13 cellular contexts compared by ENCODE assay signal in the genomic region with DNA sequence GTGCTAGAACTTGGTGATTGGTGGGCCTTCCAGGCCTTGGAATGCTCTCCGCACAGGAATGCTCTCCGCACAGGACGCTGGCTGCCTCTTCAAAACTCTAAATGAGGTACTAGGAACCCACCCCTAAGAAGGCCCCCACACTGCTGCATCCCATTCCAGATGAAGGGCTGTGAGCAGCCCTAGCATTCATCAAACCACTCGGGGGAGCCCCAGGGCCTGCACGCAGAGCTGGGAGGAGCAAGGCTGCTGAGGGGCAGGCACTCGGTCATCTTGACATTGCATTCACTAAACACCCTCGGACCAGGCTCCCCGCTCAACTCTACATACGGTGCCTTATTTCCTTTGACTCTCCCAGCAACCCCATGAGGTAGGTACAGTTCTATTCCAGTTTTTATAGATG. TPM values are rescaled to one million over a fixed set of nuclear protein-coding genes. Genes with fewer than 3 reads are reported as not detected.
A peak's percentile ranks its signal among the peaks of the same experiment; 100 is the strongest.
DNase-seq lines count a peak whose midpoint lies in the region; ATAC-seq and TF ChIP-seq lines count a peak whose summit lies in the region.
"Had no signal": no experiment of that assay in that cellular context is flagged by ENCODE, and none has a peak within 500 bp of the region (broad histone marks: within the 10 kb centered on the region; RNA-seq: fewer than 3 reads in every experiment).

No MANE protein-coding gene starts in this region.

- no peaks in the 10 kb centered on the region for H3K36me3 ChIP-seq in endodermal cell (ENCODE audit: control insufficient read depth, insufficient read depth, low read length)
- H3K36me3 ChIP-seq: heart right ventricle had no signal

- peak; percentile 15 for DNase-seq in activated T-cell treated with anti-CD3 and anti-CD28 coated beads, Interleukin-2, amount 50 U/mL, for 24 hours
- no peak for DNase-seq in activated T-cell treated with anti-CD3 and anti-CD28 coated beads, Interleukin-2, amount 50 U/mL, for 1 hour
- DNase-seq in NAMALWA (ENCODE audit: low spot score) (peak; percentile 36), endodermal cell (peak; percentile 86), SIG-M5 (lab: John Stamatoyannopoulos, UW) (no peak), lower leg skin (ENCODE audit: low spot score in 2 of 2) (no peak)
- no peak for DNase-seq in stimulated activated naive B cell treated with anti-CD40 and anti-IgM and Interleukin-4, amounts not matched to agents 10 μg/mL and 1 μg/mL and 100 μg/mL, for 72 hours
- DNase-seq: heart right ventricle; stimulated activated CD8-positive, alpha-beta memory T cell treated with anti-CD3 and anti-CD28 coated beads, Interleukin-4, amount 100 ng/mL, for 48 hours had no signal

- TF ChIP-seq POLR2A in lower leg skin (IDR thresholded peaks at IDR 0.05) = no peak

- intact Hi-C loops in lower leg skin (cut with DNase I; ENCODE audit: low total_unique reads) = loop anchor here (10.0 kb wide), 1 partner anchor 312 kb away; no protein-coding TSS in a partner anchor

- H3K9ac ChIP-seq in endodermal cell (ENCODE audit: extremely low read depth, low read length, poor library complexity, severe bottlenecking) = no peak overlapping the region

- H3K4me3 Mint-ChIP-seq in activated T-cell treated with anti-CD3 and anti-CD28 coated beads, Interleukin-2, amount 50 U/mL, for 24 hours = no peak overlapping the region
- no peak overlapping the region for H3K4me3 Mint-ChIP-seq in endodermal cell
- no peak overlapping the region for H3K4me3 Mint-ChIP-seq in stimulated activated naive B cell treated with anti-CD40 and anti-IgM and Interleukin-4, amounts not matched to agents 10 μg/mL and 1 μg/mL and 100 μg/mL, for 72 hours
- H3K4me3 Mint-ChIP-seq: activated T-helper 17 cell treated with anti-CD3 and anti-CD28 coated beads, Interleukin-2, amount 50 U/mL, for 72 hours had no signal

- no peaks in the 10 kb centered on the region for H3K9me3 Mint-ChIP-seq in activated T-cell treated with anti-CD3 and anti-CD28 coated beads, Interleukin-2, amount 50 U/mL, for 24 hours
- no peaks in the 10 kb centered on the region for H3K9me3 Mint-ChIP-seq in endodermal cell
- no peaks in the 10 kb centered on the region for H3K9me3 Mint-ChIP-seq in stimulated activated naive B cell treated with anti-CD40 and anti-IgM and Interleukin-4, amounts not matched to agents 10 μg/mL and 1 μg/mL and 100 μg/mL, for 72 hours
- H3K9me3 Mint-ChIP-seq: activated T-helper 17 cell treated with anti-CD3 and anti-CD28 coated beads, Interleukin-2, amount 50 U/mL, for 72 hours had no signal

- no peak overlapping the region for H3K4me3 ChIP-seq in endodermal cell (ENCODE audit: low read length)
- H3K4me3 ChIP-seq in lower leg skin (ENCODE audit: low read depth, poor library complexity, severe bottlenecking) = no peak overlapping the region
- H3K4me3 ChIP-seq: heart right ventricle, skin epidermis had no signal

- H3K27me3 ChIP-seq in endodermal cell (ENCODE audit: control insufficient read depth, insufficient read depth, low read length, poor library complexity, severe bottlenecking) = no peaks in the 10 kb centered on the region

- peaks cover 64% of the 10 kb centered on the region for H3K27me3 Mint-ChIP-seq in activated T-cell treated with anti-CD3 and anti-CD28 coated beads, Interleukin-2, amount 50 U/mL, for 24 hours
- peaks cover 5% of the 10 kb centered on the region for H3K27me3 Mint-ChIP-seq in endodermal cell (ENCODE audit: insufficient read depth)
- H3K27me3 Mint-ChIP-seq in stimulated activated naive B cell treated with anti-CD40 and anti-IgM and Interleukin-4, amounts not matched to agents 10 μg/mL and 1 μg/mL and 100 μg/mL, for 72 hours = peaks cover 65 to 88% of the 10 kb centered on the region in 2 donors

- ATAC-seq in stimulated activated naive B cell treated with anti-CD40 and anti-IgM and Interleukin-4, amounts not matched to agents 10 μg/mL and 1 μg/mL and 100 μg/mL, for 72 hours (replicated peaks) = peak; percentile 59 to 68
- no peak for ATAC-seq in GM19397 (IDR thresholded peaks at IDR 0.05; ENCODE audit: unreplicated experiment)
- ATAC-seq: activated T-helper 17 cell treated with anti-CD3 and anti-CD28 coated beads, Interleukin-2, amount 50 U/mL, for 72 hours; heart right ventricle had no signal

- no peaks in the 10 kb centered on the region for H3K9me3 ChIP-seq in endodermal cell (ENCODE audit: control insufficient read depth, low read length)
- H3K9me3 ChIP-seq: heart right ventricle had no signal

- WGBS in endodermal cell (ENCODE audit: insufficient coverage in 1 of 2, insufficient read length in 1 of 2), 2 experiments = 55% methylated on average over 8 of the region's 9 CpGs; no CpG with 5 or more reads in 1 of the 2 experiments
- 74 to 77% methylated on average over 7 to 9 of the region's 9 CpGs for WGBS in lower leg skin, 2 donors

- no peaks in the 10 kb centered on the region for H3K36me3 Mint-ChIP-seq in activated T-cell treated with anti-CD3 and anti-CD28 coated beads, Interleukin-2, amount 50 U/mL, for 24 hours (ENCODE audit: low read depth)
- H3K36me3 Mint-ChIP-seq in endodermal cell (ENCODE audit: low read depth) = no peaks in the 10 kb centered on the region
- no peaks in the 10 kb centered on the region for H3K36me3 Mint-ChIP-seq in stimulated activated naive B cell treated with anti-CD40 and anti-IgM and Interleukin-4, amounts not matched to agents 10 μg/mL and 1 μg/mL and 100 μg/mL, for 72 hours

- peaks cover 11% of the 10 kb centered on the region for H3K4me1 ChIP-seq in endodermal cell (ENCODE audit: control insufficient read depth, insufficient read depth, low read length)

- H3K27ac Mint-ChIP-seq in activated T-cell treated with anti-CD3 and anti-CD28 coated beads, Interleukin-2, amount 50 U/mL, for 24 hours = no peak overlapping the region
- H3K27ac Mint-ChIP-seq in endodermal cell = no peak overlapping the region
- no peak overlapping the region for H3K27ac Mint-ChIP-seq in stimulated activated naive B cell treated with anti-CD40 and anti-IgM and Interleukin-4, amounts not matched to agents 10 μg/mL and 1 μg/mL and 100 μg/mL, for 72 hours
- H3K27ac Mint-ChIP-seq: activated T-helper 17 cell treated with anti-CD3 and anti-CD28 coated beads, Interleukin-2, amount 50 U/mL, for 72 hours had no signal

- TF ChIP-seq CTCF in endodermal cell (conservative IDR thresholded peaks at IDR 0.05) = peak; percentile 67
- no peak for TF ChIP-seq CTCF in lower leg skin (IDR thresholded peaks at IDR 0.05)

- peaks cover 7% of the 10 kb centered on the region for H3K4me1 Mint-ChIP-seq in activated T-cell treated with anti-CD3 and anti-CD28 coated beads, Interleukin-2, amount 50 U/mL, for 24 hours (ENCODE audit: low read depth)
- peaks cover 27% of the 10 kb centered on the region for H3K4me1 Mint-ChIP-seq in endodermal cell
- H3K4me1 Mint-ChIP-seq in stimulated activated naive B cell treated with anti-CD40 and anti-IgM and Interleukin-4, amounts not matched to agents 10 μg/mL and 1 μg/mL and 100 μg/mL, for 72 hours = peaks cover 18 to 30% of the 10 kb centered on the region in 2 donors
- H3K4me1 Mint-ChIP-seq: activated T-helper 17 cell treated with anti-CD3 and anti-CD28 coated beads, Interleukin-2, amount 50 U/mL, for 72 hours had no signal

- no peak overlapping the region for H3K27ac ChIP-seq in endodermal cell (ENCODE audit: low read depth, low read length)
- H3K27ac ChIP-seq: heart right ventricle, skin epidermis, VCaP had no signal

RNA-seq across cellular contexts. Expression of a gene that starts 49.2 kb away (rescaled TPM):
- total RNA-seq in endodermal cell (10 to 100 TPM; 19.8 to 41.8 TPM), lower leg skin (1 to 10 TPM; 2.8 to 4.8 (median 3.6) TPM)
- 29.6 TPM for polyA plus RNA-seq in endodermal cell (2013, experiment 1 of 2)
- polyA plus RNA-seq in endodermal cell (2013, experiment 2 of 2) = 23.9 TPM
- total RNA-seq: activated T-helper 17 cell treated with anti-CD3 and anti-CD28 coated beads, Interleukin-2, amount 50 U/mL, for 72 hours had no signal

Comparison
In these comparisons a context has a peak if more than half of its experiments do, and no peak if none do; other contexts are left out.
1. DNase-seq: peak in activated T-cell treated with anti-CD3 and anti-CD28 coated beads, Interleukin-2, amount 50 U/mL, for 24 hours (single experiment), NAMALWA (single experiment) and endodermal cell (single experiment); none in activated T-cell treated with anti-CD3 and anti-CD28 coated beads, Interleukin-2, amount 50 U/mL, for 1 hour (single experiment), stimulated activated naive B cell treated with anti-CD40 and anti-IgM and Interleukin-4, amounts not matched to agents 10 μg/mL and 1 μg/mL and 100 μg/mL, for 72 hours (single experiment), SIG-M5 (single experiment) and lower leg skin (0 of 2).